Comparison of ENCODE assay signal across 24 cellular contexts in genomic region chr6:160134779-160135547, GRCh38. TPM values are rescaled to one million over a fixed set of nuclear protein-coding genes. Genes with fewer than 3 reads are reported as not detected.
"Had no signal": no experiment of that assay in that cellular context is flagged by ENCODE, and none has a peak within 500 bp of the region (broad histone marks: within the 10 kb centered on the region; RNA-seq: fewer than 3 reads in every experiment).

No MANE protein-coding gene starts in this region.

- H3K27ac ChIP-seq: gastroesophageal sphincter, neural progenitor cell, stomach, thyroid gland, upper lobe of left lung, vagina had no signal

- H3K27me3 Mint-ChIP-seq: activated CD8-positive, alpha-beta T cell treated with anti-CD3 and anti-CD28 coated beads for 36 hours; central memory CD8-positive, alpha-beta T cell had no signal

- H3K27ac Mint-ChIP-seq: activated CD8-positive, alpha-beta T cell treated with anti-CD3 and anti-CD28 coated beads for 36 hours; activated naive CD4-positive, alpha-beta T cell treated with anti-CD3 and anti-CD28 coated beads for 36 hours; mesothelial cell of epicardium; neural progenitor cell; stimulated activated effector memory CD8-positive, alpha-beta T cell treated with anti-CD3 and anti-CD28 coated beads, Interleukin-12 subunit alpha, Interleukin-12 subunit beta, amount 100 ng/mL, for 72 hours; WTC11 had no signal

- H3K4me3 Mint-ChIP-seq: activated CD8-positive, alpha-beta T cell treated with anti-CD3 and anti-CD28 coated beads for 36 hours; activated naive CD4-positive, alpha-beta T cell treated with anti-CD3 and anti-CD28 coated beads for 36 hours; central memory CD8-positive, alpha-beta T cell; mesothelial cell of epicardium; naive B cell; neural progenitor cell; stimulated activated effector memory CD8-positive, alpha-beta T cell treated with anti-CD3 and anti-CD28 coated beads, Interleukin-12 subunit alpha, Interleukin-12 subunit beta, amount 100 ng/mL, for 72 hours; WTC11 had no signal

- ATAC-seq: gastroesophageal sphincter, left cardiac atrium, right cardiac atrium, WTC11 had no signal

- H3K9me3 Mint-ChIP-seq: activated CD8-positive, alpha-beta T cell treated with anti-CD3 and anti-CD28 coated beads for 36 hours; activated naive CD4-positive, alpha-beta T cell treated with anti-CD3 and anti-CD28 coated beads for 36 hours; central memory CD8-positive, alpha-beta T cell; mesothelial cell of epicardium; naive B cell; neural progenitor cell; stimulated activated effector memory CD8-positive, alpha-beta T cell treated with anti-CD3 and anti-CD28 coated beads, Interleukin-12 subunit alpha, Interleukin-12 subunit beta, amount 100 ng/mL, for 72 hours; WTC11 had no signal

- H3K4me1 ChIP-seq: neural progenitor cell, thyroid gland, upper lobe of left lung had no signal

- H3K9me3 ChIP-seq: gastroesophageal sphincter, stomach, thyroid gland, upper lobe of left lung, vagina had no signal

- H3K36me3 Mint-ChIP-seq: naive B cell; neural progenitor cell; stimulated activated effector memory CD8-positive, alpha-beta T cell treated with anti-CD3 and anti-CD28 coated beads, Interleukin-12 subunit alpha, Interleukin-12 subunit beta, amount 100 ng/mL, for 72 hours; WTC11 had no signal

- H3K27me3 ChIP-seq: gastroesophageal sphincter, neural progenitor cell, stomach, thyroid gland, upper lobe of left lung, vagina had no signal

- DNase-seq: activated CD4-positive, alpha-beta T cell treated with anti-CD3 and anti-CD28 coated beads for 1 hour; activated CD4-positive, alpha-beta T cell treated with anti-CD3 and anti-CD28 coated beads, Interleukin-2, amount 50 U/mL, for 1 hour; anterior cingulate cortex; dermis blood vessel endothelial cell; effector CD8-positive, alpha-beta T cell; erythroblast; hippocampal formation; left cardiac atrium; naive B cell; occipital lobe; right cardiac atrium; stomach; T-helper 1 cell; thyroid gland had no signal

RNA-seq across cellular contexts. Expression of gene SLC22A1, which starts 13.3 kb away (rescaled TPM):
- total RNA-seq: activated naive CD4-positive, alpha-beta T cell treated with anti-CD3 and anti-CD28 coated beads for 36 hours had no signal
